Comparison of ENCODE assay signal across 11 cellular contexts in the genomic region with DNA sequence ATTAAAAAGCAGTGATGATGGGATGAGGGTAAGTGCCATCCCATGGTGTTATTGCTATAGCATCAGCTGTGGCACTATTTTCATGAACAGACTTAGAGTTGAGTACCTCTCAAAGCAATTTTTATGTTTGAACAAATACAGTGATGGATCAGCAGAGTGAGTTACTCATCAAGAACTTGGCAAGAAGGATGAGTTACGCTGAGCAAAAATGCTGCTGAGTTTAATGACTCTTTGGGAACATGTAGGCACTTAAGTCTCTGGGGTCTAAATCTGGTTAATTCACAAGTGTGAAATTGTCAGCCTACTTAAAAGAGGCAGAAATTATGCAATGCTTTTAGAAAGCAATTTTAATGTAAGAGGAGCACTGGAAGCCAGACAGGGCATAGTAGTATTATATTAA.
DNase-seq lines count a peak whose midpoint lies in the region; ATAC-seq and TF ChIP-seq lines count a peak whose summit lies in the region.
"Had no signal": no experiment of that assay in that cellular context is flagged by ENCODE, and none has a peak within 500 bp of the region (broad histone marks: within the 10 kb centered on the region; RNA-seq: fewer than 3 reads in every experiment).

No MANE protein-coding gene starts in this region.

- intact Hi-C loops in posterior cingulate gyrus (cut with DNase I) = no loop called here

- no peaks in the 10 kb centered on the region for H3K9me3 Mint-ChIP-seq in activated naive CD8-positive, alpha-beta T cell (ENCODE audit: low read depth)

- peak; percentile 29 for DNase-seq in Daoy (ENCODE audit: low read depth)
- peak; percentile 55 for DNase-seq in M059J (ENCODE audit: low read depth)
- DNase-seq in lung (ENCODE audit: low spot score) = no peak
- DNase-seq in ecto neural progenitor cell (ENCODE audit: low spot score) = no peak
- DNase-seq in posterior cingulate gyrus = no peak
- DNase-seq in NCI-H2029 (lab: John Stamatoyannopoulos, UW) = no peak
- DNase-seq: activated CD8-positive, alpha-beta memory T cell treated with anti-CD3 and anti-CD28 coated beads, Interleukin-2, amount 10 ng/mL, durations not matched to agents 7 days and 5 days; Kasumi-1; NK-92 treated with Interleukin-12 subunit alpha and Interleukin-12 subunit beta, amount 100 ng/mL, for 24 hours had no signal

- 68 to 93% methylated on average over 1 of the region's 1 CpG for WGBS in lung, 2 donors

- no peak overlapping the region for H3K4me3 ChIP-seq in lung

- peaks cover 2% of the 10 kb centered on the region for H3K36me3 Mint-ChIP-seq in activated naive CD8-positive, alpha-beta T cell

- no peaks in the 10 kb centered on the region for H3K27me3 ChIP-seq in lung (ENCODE audit: control insufficient read depth, insufficient read depth)

- H3K27ac Mint-ChIP-seq in activated naive CD8-positive, alpha-beta T cell = peak overlapping the region; percentile 79
- H3K27ac Mint-ChIP-seq: activated CD8-positive, alpha-beta memory T cell treated with anti-CD3 and anti-CD28 coated beads, Interleukin-2, amount 10 ng/mL, durations not matched to agents 7 days and 5 days had no signal

- peaks cover 20% of the 10 kb centered on the region for H3K4me1 Mint-ChIP-seq in activated naive CD8-positive, alpha-beta T cell (ENCODE audit: low read depth)

- no peaks in the 10 kb centered on the region for H3K9me3 ChIP-seq in lung (ENCODE audit: control insufficient read depth in 2 of 2, insufficient read depth in 1 of 2, low read length in 1 of 2)

- H3K27me3 Mint-ChIP-seq in activated naive CD8-positive, alpha-beta T cell = no peaks in the 10 kb centered on the region
- H3K27me3 Mint-ChIP-seq: activated CD8-positive, alpha-beta memory T cell treated with anti-CD3 and anti-CD28 coated beads, Interleukin-2, amount 10 ng/mL, durations not matched to agents 7 days and 5 days had no signal

- H3K36me3 ChIP-seq in lung (ENCODE audit: control insufficient read depth in 2 of 2, insufficient read depth in 2 of 2, low read length in 2 of 2) = no peaks in the 10 kb centered on the region

- H3K4me3 Mint-ChIP-seq in activated naive CD8-positive, alpha-beta T cell = no peak overlapping the region
- H3K4me3 Mint-ChIP-seq: activated CD8-positive, alpha-beta memory T cell treated with anti-CD3 and anti-CD28 coated beads, Interleukin-2, amount 10 ng/mL, durations not matched to agents 7 days and 5 days had no signal

- no peak overlapping the region for H3K27ac ChIP-seq in lung (ENCODE audit: low read depth in 1 of 2, low read length in 1 of 2)

- peak; percentile 72 for ATAC-seq in lung (ENCODE audit: insufficient read depth, low FRiP score)
- no peak for ATAC-seq in esophagus mucosa
- ATAC-seq: activated CD8-positive, alpha-beta memory T cell treated with anti-CD3 and anti-CD28 coated beads, Interleukin-2, amount 10 ng/mL, durations not matched to agents 7 days and 5 days had no signal

- no peak for TF ChIP-seq CTCF in lung (IDR thresholded peaks at IDR 0.05; ENCODE audit: control extremely low read depth, extremely low read depth)

- H3K4me1 ChIP-seq in lung (ENCODE audit: control insufficient read depth in 2 of 2, insufficient read depth in 2 of 2, low read length in 2 of 2) = no peaks in the 10 kb centered on the region

Comparison
In these comparisons a context has a peak if more than half of its experiments do, and no peak if none do; other contexts are left out.
1. DNase-seq: peak in Daoy (single experiment) and M059J (single experiment); none in lung (single experiment), ecto neural progenitor cell (single experiment), posterior cingulate gyrus (0 of 10) and NCI-H2029 (single experiment).